Comparison of ENCODE assay signal across 8 cellular contexts in the genomic region with DNA sequence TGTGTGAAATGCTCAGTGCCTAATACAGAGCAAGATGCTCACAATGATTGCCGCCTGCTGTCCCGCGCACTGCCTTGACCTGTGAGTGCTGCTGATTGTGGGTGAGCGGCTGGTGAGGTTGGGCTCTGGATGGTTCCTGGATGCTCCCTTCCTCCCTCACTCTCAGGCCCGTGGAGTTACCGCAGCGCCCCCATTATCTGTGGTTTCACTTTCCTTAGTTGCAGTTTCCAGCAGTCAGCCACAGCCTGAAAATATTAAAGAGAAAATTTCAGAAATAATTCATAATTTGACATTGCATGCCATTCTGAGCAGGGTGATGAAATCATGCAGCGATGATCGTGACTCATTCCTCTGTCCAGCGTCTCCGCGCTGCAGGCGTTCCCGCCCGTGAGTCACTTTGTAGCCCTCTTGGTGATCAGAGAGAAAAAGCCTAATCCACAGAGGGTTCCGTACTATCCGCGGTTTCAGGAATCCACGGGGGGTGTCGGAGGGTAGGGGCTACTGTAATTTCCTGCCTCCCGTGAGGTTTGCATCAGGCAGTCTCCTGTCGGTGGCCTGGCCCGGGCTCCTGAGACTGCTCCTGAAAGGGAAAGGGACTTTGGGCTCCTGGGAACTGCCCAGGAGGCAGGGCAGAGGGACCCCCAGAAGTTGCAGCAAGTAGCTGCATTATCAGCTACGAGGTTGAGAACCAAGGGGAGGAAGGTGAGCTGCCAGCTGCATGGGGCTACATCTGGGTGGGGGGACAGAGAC. TPM values are rescaled to one million over a fixed set of nuclear protein-coding genes. Genes with fewer than 3 reads are reported as not detected.
DNase-seq lines count a peak whose midpoint lies in the region; ATAC-seq, FAIRE-seq and TF ChIP-seq lines count a peak whose summit lies in the region.

No MANE protein-coding gene starts in this region.

- peaks cover 46% of the 10 kb centered on the region for H3K36me3 ChIP-seq in RWPE2 (ENCODE audit: low read depth)

- TF ChIP-seq POLR2A in GM12891 (IDR thresholded peaks at IDR 0.05; ENCODE audit: low read depth, low read length), result no peak

- peaks cover 23% of the 10 kb centered on the region for H3K4me1 ChIP-seq in RWPE2 (ENCODE audit: insufficient read depth, poor library complexity, severe bottlenecking)

- FAIRE-seq in GM12891 (lab: Jason Lieb, UNC), result peak; percentile 54

- no peak for DNase-seq in GM12891 (ENCODE audit: insufficient read length, low spot score)
- DNase-seq in RWPE2 (ENCODE audit: low spot score), result peak; percentile 93
- peak; percentile 92 for DNase-seq in fibroblast of the conjunctiva (ENCODE audit: low read depth)
- DNase-seq in sciatic nerve (ENCODE audit: low spot score), result no peak
- no peak for DNase-seq in activated gamma-delta T cell treated with Interleukin-2 at 50 U/mL for 16 hours
- DNase-seq in stimulated activated naive CD8-positive, alpha-beta T cell treated with anti-CD3 and anti-CD28 coated beads, Interleukin-15, Interleukin-2, amounts not matched to agents 100 U/mL and 50 U/mL, for 24 hours, result no peak
- DNase-seq in NCI-H748 treated with DMSO at 0.1 percent for 48 hours (lab: John Stamatoyannopoulos, UW), result no peak
- no peak for DNase-seq in activated naive CD4-positive, alpha-beta T cell treated with Interleukin-2 at 50 U/mL for 16 hours

- no peak for TF ChIP-seq CTCF in RWPE2 (IDR thresholded peaks at IDR 0.05; ENCODE audit: poor library complexity, severe bottlenecking)

- no peaks in the 10 kb centered on the region for H3K9me3 ChIP-seq in RWPE2 (ENCODE audit: severe bottlenecking)

- H3K4me3 ChIP-seq in RWPE2 (ENCODE audit: severe bottlenecking), result no peak overlapping the region

- H3K27me3 ChIP-seq in RWPE2 (ENCODE audit: insufficient read depth, poor library complexity, severe bottlenecking), result no peaks in the 10 kb centered on the region

- H3K27ac ChIP-seq in RWPE2 (ENCODE audit: poor library complexity, severe bottlenecking), result peak overlapping the region; percentile 96

- intact Hi-C loops in sciatic nerve (cut with DNase I), result no loop called here

- ATAC-seq in RWPE2 (ENCODE audit: low read depth) (peak; percentile 43), sciatic nerve (peak; percentile 78)
- no peak for ATAC-seq in stimulated activated naive CD8-positive, alpha-beta T cell treated with anti-CD3 and anti-CD28 coated beads, Interleukin-15, Interleukin-2, amounts not matched to agents 100 U/mL and 50 U/mL, for 24 hours

TF ChIP-seq in GM12891, 5 proteins besides CTCF, POLR2A, EP300 and RAD21:
- TF ChIP-seq PAX5 (IDR thresholded peaks at IDR 0.05; ENCODE audit: insufficient read depth, low read length, severe bottlenecking), result no peak
- no peak for TF ChIP-seq TAF1 (IDR thresholded peaks at IDR 0.05; ENCODE audit: low read depth, low read length)
- TF ChIP-seq POLR2AphosphoS5 (IDR thresholded peaks at IDR 0.05; ENCODE audit: low read depth, low read length), result no peak
- TF ChIP-seq SPI1 (IDR thresholded peaks at IDR 0.05; ENCODE audit: low read depth, low read length), result no peak
- no peak for TF ChIP-seq POU2F2 (IDR thresholded peaks at IDR 0.05; ENCODE audit: low read depth, low read length)

RNA-seq across cellular contexts. Expression of a gene that starts 10.6 kb away (rescaled TPM):
- 5,515 TPM for polyA plus RNA-seq in GM12891 (2012; ENCODE audit: low read depth, missing spikeins)
- 1,341 TPM for total RNA-seq in sciatic nerve

RNA-seq across cellular contexts. Expression of a gene that starts 41.0 kb away (rescaled TPM):
- polyA plus RNA-seq in GM12891 (2012; ENCODE audit: low read depth, missing spikeins), result 4.9 TPM
- 52.9 TPM for total RNA-seq in sciatic nerve

Comparison
In these comparisons a context has a peak if more than half of its experiments do, and no peak if none do; other contexts are left out.
1. DNase-seq: peak in RWPE2 (single experiment) and fibroblast of the conjunctiva (single experiment); none in GM12891 (single experiment), sciatic nerve (single experiment), activated gamma-delta T cell treated with Interleukin-2 at 50 U/mL for 16 hours (single experiment), stimulated activated naive CD8-positive, alpha-beta T cell treated with anti-CD3 and anti-CD28 coated beads, Interleukin-15, Interleukin-2, amounts not matched to agents 100 U/mL and 50 U/mL, for 24 hours (single experiment), NCI-H748 treated with DMSO at 0.1 percent for 48 hours (single experiment) and activated naive CD4-positive, alpha-beta T cell treated with Interleukin-2 at 50 U/mL for 16 hours (single experiment).